In genomic region chr1:98221926-98222325, GRCh38 we compare ENCODE assay signal across 14 cellular contexts.
DNase-seq lines count a peak whose midpoint lies in the region; ATAC-seq, FAIRE-seq and TF ChIP-seq lines count a peak whose summit lies in the region.
"Had no signal": no experiment of that assay in that cellular context is flagged by ENCODE, and none has a peak within 500 bp of the region (broad histone marks: within the 10 kb centered on the region; RNA-seq: fewer than 3 reads in every experiment).

No MANE protein-coding gene starts in this region.

- no peaks in the 10 kb centered on the region for H4K20me1 ChIP-seq in HepG2 (ENCODE audit: insufficient read depth, low read length)

- H3K9me3 ChIP-seq in HepG2 (ENCODE audit: low read length) (no peaks in the 10 kb centered on the region), right lobe of liver (no peaks in the 10 kb centered on the region)
- H3K9me3 ChIP-seq: thoracic aorta had no signal

- no peak overlapping the region for H2AFZ ChIP-seq in HepG2 (ENCODE audit: low read length)

- TF ChIP-seq EP300 in HepG2 (IDR thresholded peaks at IDR 0.05; ENCODE audit: low read depth in 2 of 2, low read length in 2 of 2), result no peak
- no peak for TF ChIP-seq EP300 in HepG2 (CRISPR knock-in tag; IDR thresholded peaks at IDR 0.05; ENCODE audit: borderline replicate concordance)

- no TSS peak for BruUV-seq in HepG2 (replicated peaks; lab: Mats Ljungman, UMichigan)

- H3K36me3 ChIP-seq in HepG2 (replicated peaks in 1 of 2; ENCODE audit: control insufficient read depth in 1 of 2, insufficient read depth in 2 of 2, low read length in 2 of 2), result no peaks in the 10 kb centered on the region
- no peaks in the 10 kb centered on the region for H3K36me3 ChIP-seq in right lobe of liver
- no peaks in the 10 kb centered on the region for H3K36me3 ChIP-seq in bronchial epithelial cell (ENCODE audit: control insufficient read depth, insufficient read depth, low read length)
- H3K36me3 ChIP-seq: thoracic aorta had no signal

- no peak overlapping the region for H3K9ac ChIP-seq in HepG2 (ENCODE audit: insufficient read depth, low read depth, low read length)

- no peak for FAIRE-seq in HepG2 (lab: Jason Lieb, UNC)
- no peak for FAIRE-seq in bronchial epithelial cell (lab: Jason Lieb, UNC)
- FAIRE-seq in urothelium cell line (lab: Jason Lieb, UNC), result no peak
- FAIRE-seq: small intestine had no signal

- TF ChIP-seq POLR2A in HepG2 (IDR thresholded peaks at IDR 0.05; ENCODE audit: insufficient read depth in 1 of 2, low read depth in 2 of 2, low read length in 2 of 2), result no peak
- TF ChIP-seq POLR2A in right lobe of liver (IDR thresholded peaks at IDR 0.05), result no peak

- H3K27me3 ChIP-seq in HepG2 (ENCODE audit: control insufficient read depth in 1 of 2, insufficient read depth in 2 of 2, low read length in 2 of 2) (no peaks in the 10 kb centered on the region), right lobe of liver (no peaks in the 10 kb centered on the region), bronchial epithelial cell (ENCODE audit: control insufficient read depth, insufficient read depth, low read length) (no peaks in the 10 kb centered on the region)

- DNase-seq in HepG2 (ENCODE audit: low spot score) (peak; percentile 1), right lobe of liver (no peak), NCI-H2227 (lab: John Stamatoyannopoulos, UW; ENCODE audit: unreplicated experiment) (peak; percentile 89), bronchial epithelial cell (ENCODE audit: low read depth) (peak; percentile 3), urothelium cell line (ENCODE audit: low spot score) (peak; percentile 36), NCI-H146 (lab: John Stamatoyannopoulos, UW) (no peak)
- DNase-seq in activated CD8-positive, alpha-beta memory T cell treated with anti-CD3 and anti-CD28 coated beads, Interleukin-2, amount 50 U/mL, for 48 hours, result no peak
- DNase-seq: activated CD4-positive, alpha-beta T cell treated with anti-CD3 and anti-CD28 coated beads, Interleukin-2, amount 50 U/mL, for 4 hours; activated naive CD8-positive, alpha-beta T cell treated with anti-CD3 and anti-CD28 coated beads, Interleukin-2, amount 10 ng/mL, durations not matched to agents 7 days and 5 days; activated T-cell treated with anti-CD3 and anti-CD28 coated beads, Interleukin-2, amount 50 U/mL, for 4 hours; small intestine had no signal

- H3K27ac ChIP-seq in HepG2 (ENCODE audit: extremely low read length, insufficient read depth, low read length) (no peak overlapping the region), right lobe of liver (no peak overlapping the region)
- H3K27ac ChIP-seq: SK-N-MC, thoracic aorta had no signal

- intact Hi-C loops in HepG2 (cut with micrococcal nuclease; ENCODE audit: unreplicated experiment), result no loop called here
- intact Hi-C loops in right lobe of liver (cut with DNase I), result no loop called here

- H3K4me1 ChIP-seq in HepG2 (ENCODE audit: insufficient read depth, low read length) (no peaks in the 10 kb centered on the region), right lobe of liver (no peaks in the 10 kb centered on the region)

- POLR2A ChIA-PET in HepG2 (lab: Yijun Ruan, JAX), result no interaction called here

- TF ChIP-seq CTCF in HepG2 (CRISPR knock-in tag; IDR thresholded peaks at IDR 0.05) (no peak), right lobe of liver (IDR thresholded peaks at IDR 0.05) (no peak), bronchial epithelial cell (IDR thresholded peaks at IDR 0.05; ENCODE audit: insufficient read depth, low read length, severe bottlenecking) (no peak)

- in situ Hi-C loops in HepG2 (cut with HindIII; ENCODE audit: extremely low pct_ligation_motif_present, low pct_unique_long_range_greater_than_20kb), result no loop called here

- H3K79me2 ChIP-seq in HepG2 (ENCODE audit: insufficient read depth, low read length), result no peaks in the 10 kb centered on the region

- no peak overlapping the region for H3K4me2 ChIP-seq in HepG2 (ENCODE audit: low read depth, low read length)

- whole genome bisulfite sequencing in HepG2 (ENCODE audit: low lambda C conversion rate), result 20% methylated on average over 3 of the region's 3 CpGs
- 68% methylated on average over 3 of the region's 3 CpGs for WGBS in right lobe of liver (ENCODE audit: insufficient coverage, low coverage, low lambda C conversion rate, missing lambda C conversion rate)

- no peak overlapping the region for H3K4me3 ChIP-seq in HepG2 (replicated peaks in 1 of 3; ENCODE audit: insufficient read depth in 1 of 3, low read depth in 2 of 3, low read length in 3 of 3)
- H3K4me3 ChIP-seq in right lobe of liver, result no peak overlapping the region
- no peak overlapping the region for H3K4me3 ChIP-seq in bronchial epithelial cell (ENCODE audit: low read depth, low read length)
- H3K4me3 ChIP-seq: SK-N-MC, thoracic aorta had no signal

- ATAC-seq in HepG2, result no peak
- no peak for ATAC-seq in right lobe of liver
- ATAC-seq in HG03521 (IDR thresholded peaks at IDR 0.05; ENCODE audit: unreplicated experiment), result no peak
- ATAC-seq: activated T-cell treated with anti-CD3 and anti-CD28 coated beads, Interleukin-2, amount 50 U/mL, for 4 hours had no signal

- CTCF ChIA-PET in HepG2 (lab: Yijun Ruan, JAX; ENCODE audit: low intra/inter-chr PET ratio, low total read pairs), result no interaction called here

- TF ChIP-seq RAD21 in HepG2 (CRISPR knock-in tag; IDR thresholded peaks at IDR 0.05), result no peak

TF ChIP-seq in HepG2, 621 proteins besides CTCF, POLR2A, EP300 and RAD21:
- peak; percentile 99 for TF ChIP-seq LCORL (IDR thresholded peaks at IDR 0.05)
- TF ChIP-seq LCORL (CRISPR knock-in tag; IDR thresholded peaks at IDR 0.05), result no peak
- no peak for TF ChIP-seq TRIM22 (IDR thresholded peaks at IDR 0.05)

Comparison
In these comparisons a context has a peak if more than half of its experiments do, and no peak if none do; other contexts are left out.
1. DNase-seq: peak in HepG2 (single experiment), NCI-H2227 (single experiment), bronchial epithelial cell (single experiment) and urothelium cell line (single experiment); none in right lobe of liver (0 of 3), activated CD8-positive, alpha-beta memory T cell treated with anti-CD3 and anti-CD28 coated beads, Interleukin-2, amount 50 U/mL, for 48 hours (single experiment) and NCI-H146 (single experiment).